9 cellular contexts compared by ENCODE assay signal in genomic region chr11:124760205-124760652, GRCh38. TPM values are rescaled to one million over a fixed set of nuclear protein-coding genes. Genes with fewer than 3 reads are reported as not detected.
DNase-seq lines count a peak whose midpoint lies in the region; ATAC-seq and TF ChIP-seq lines count a peak whose summit lies in the region.
"Had no signal": no experiment of that assay in that cellular context is flagged by ENCODE, and none has a peak within 500 bp of the region (broad histone marks: within the 10 kb centered on the region; RNA-seq: fewer than 3 reads in every experiment).

No MANE protein-coding gene starts in this region.

- peak; percentile 45 for DNase-seq in fibroblast of villous mesenchyme (ENCODE audit: low read depth)
- no peak for DNase-seq in hippocampal formation (lab: John Stamatoyannopoulos, UW)
- DNase-seq in inferior parietal cortex (ENCODE audit: extremely low spot score), result no peak
- no peak for DNase-seq in activated CD4-positive, alpha-beta T cell treated with anti-CD3 and anti-CD28 coated beads, Interleukin-2, amount 50 U/mL, for 4 hours
- no peak for DNase-seq in LoVo (ENCODE audit: low spot score)
- DNase-seq: GOT3 had no signal

- H3K27me3 ChIP-seq in skeletal muscle tissue (ENCODE audit: control insufficient read depth in 3 of 3, insufficient read depth in 3 of 3, low read length in 3 of 3), result peaks cover 66 to 73% (median 66%) of the 10 kb centered on the region in 3 donors

- no peaks in the 10 kb centered on the region for H3K9me3 ChIP-seq in skeletal muscle tissue (ENCODE audit: control insufficient read depth in 3 of 3, low read length in 3 of 3)

- TF ChIP-seq CTCF in fibroblast of villous mesenchyme (IDR thresholded peaks at IDR 0.05; ENCODE audit: insufficient read depth, low read depth, low read length), result no peak

- peak; percentile 26 for ATAC-seq in GM18868 (IDR thresholded peaks at IDR 0.05; ENCODE audit: unreplicated experiment)
- peak; percentile 26 for ATAC-seq in HG03095 (IDR thresholded peaks at IDR 0.05; ENCODE audit: unreplicated experiment)

- H3K4me3 ChIP-seq in fibroblast of villous mesenchyme (ENCODE audit: low read depth, low read length) (peak overlapping the region; percentile 27), skeletal muscle tissue (ENCODE audit: low read length in 3 of 3) (peak overlapping the region; percentile 68 to 79 (median 74))

- peak overlapping the region; percentile 86 for H3K27ac ChIP-seq in skeletal muscle tissue (ENCODE audit: low read depth, low read length)

- H3K9ac ChIP-seq in skeletal muscle tissue (ENCODE audit: low read depth in 1 of 3, low read length in 3 of 3), result peak overlapping the region; percentile 72 to 79 (median 75)

- peaks cover 37 to 46% (median 38%) of the 10 kb centered on the region in 3 donors for H3K4me1 ChIP-seq in skeletal muscle tissue (ENCODE audit: control insufficient read depth in 3 of 3, insufficient read depth in 3 of 3, low read length in 3 of 3)

- H3K36me3 ChIP-seq in skeletal muscle tissue (ENCODE audit: control insufficient read depth in 3 of 3, insufficient read depth in 3 of 3, low read length in 3 of 3), result peaks cover 0 to 3% (median 0%) of the 10 kb centered on the region in 3 donors

RNA-seq across cellular contexts. Expression of gene ESAM, which starts 1.9 kb away (rescaled TPM):
- 0.43 and 0.97 TPM in 2 replicates for total RNA-seq in fibroblast of villous mesenchyme
- total RNA-seq in skeletal muscle tissue, result 9.4 TPM

RNA-seq across cellular contexts. Expression of gene VSIG2, which starts 8.2 kb away (rescaled TPM):
- under 0.01 TPM in 1 of 2 replicates, not detected in the other for total RNA-seq in fibroblast of villous mesenchyme
- not detected for total RNA-seq in skeletal muscle tissue

RNA-seq across cellular contexts. Expression of gene NRGN, which starts 20.5 kb away (rescaled TPM):
- total RNA-seq in fibroblast of villous mesenchyme, result 0.43 and 1.6 TPM in 2 replicates
- not detected for total RNA-seq in skeletal muscle tissue

RNA-seq across cellular contexts. Expression of gene MSANTD2, which starts 40.0 kb away (rescaled TPM):
- total RNA-seq in fibroblast of villous mesenchyme (11.2 and 13.5 TPM in 2 replicates), skeletal muscle tissue (9.4 TPM)
